In genomic region chr13:42048323-42048624, GRCh38 we compare ENCODE assay signal across 8 cellular contexts. TPM values are rescaled to one million over a fixed set of nuclear protein-coding genes. Genes with fewer than 3 reads are reported as not detected.
DNase-seq lines count a peak whose midpoint lies in the region; ATAC-seq and TF ChIP-seq lines count a peak whose summit lies in the region.

No MANE protein-coding gene starts in this region.

- no peaks in the 10 kb centered on the region for H3K9me3 ChIP-seq in ovary

- no peaks in the 10 kb centered on the region for H3K27me3 ChIP-seq in ovary

- TF ChIP-seq POLR2A in ovary (IDR thresholded peaks at IDR 0.05) = no peak

- peaks cover 17% of the 10 kb centered on the region for H3K27me3 Mint-ChIP-seq in T-helper 1 cell treated with Interleukin-12 subunit alpha and Interleukin-12 subunit beta and Interleukin-4 antibody, amounts not matched to agents 30 μg/mL and 1 μg/mL, for 36 hours (ENCODE audit: low read depth)

- H3K4me3 ChIP-seq in fibroblast of pulmonary artery (replicated peaks; ENCODE audit: low read depth, low read length) (peak overlapping the region; percentile 80), ovary (peak overlapping the region; percentile 78)

- peaks cover 5% of the 10 kb centered on the region for H3K36me3 Mint-ChIP-seq in T-helper 1 cell treated with Interleukin-12 subunit alpha and Interleukin-12 subunit beta and Interleukin-4 antibody, amounts not matched to agents 30 μg/mL and 1 μg/mL, for 36 hours (ENCODE audit: low read depth)

- no peak for DNase-seq in fibroblast of pulmonary artery (ENCODE audit: low read depth)
- DNase-seq in ovary = peak in 1 of 5 donors; percentile 25
- DNase-seq in pons (ENCODE audit: low spot score) = no peak
- DNase-seq in COLO668 (lab: John Stamatoyannopoulos, UW; ENCODE audit: unreplicated experiment) = no peak
- DNase-seq in globus pallidus (ENCODE audit: low spot score) = no peak

- peak overlapping the region; percentile 72 to 93 for H3K27ac ChIP-seq in ovary

- H3K4me3 Mint-ChIP-seq in T-helper 1 cell treated with Interleukin-12 subunit alpha and Interleukin-12 subunit beta and Interleukin-4 antibody, amounts not matched to agents 30 μg/mL and 1 μg/mL, for 36 hours = peak overlapping the region; percentile 88

- H3K4me1 ChIP-seq in ovary (ENCODE audit: insufficient read depth) = no peaks in the 10 kb centered on the region

- no peaks in the 10 kb centered on the region for H3K36me3 ChIP-seq in ovary

- 0 to 1% (median 0%) methylated on average over 18 to 24 of the region's 24 CpGs for WGBS in ovary, 3 donors

- no peak for TF ChIP-seq EP300 in ovary (IDR thresholded peaks at IDR 0.05)

- ATAC-seq in GM18520 (IDR thresholded peaks at IDR 0.05; ENCODE audit: unreplicated experiment) (peak; percentile 5), HG02870 (IDR thresholded peaks at IDR 0.05; ENCODE audit: unreplicated experiment) (peak; percentile 27)

- no peaks in the 10 kb centered on the region for H3K9me3 Mint-ChIP-seq in T-helper 1 cell treated with Interleukin-12 subunit alpha and Interleukin-12 subunit beta and Interleukin-4 antibody, amounts not matched to agents 30 μg/mL and 1 μg/mL, for 36 hours

- peak overlapping the region; percentile 68 for H3K27ac Mint-ChIP-seq in T-helper 1 cell treated with Interleukin-12 subunit alpha and Interleukin-12 subunit beta and Interleukin-4 antibody, amounts not matched to agents 30 μg/mL and 1 μg/mL, for 36 hours

- intact Hi-C loops in ovary (cut with DNase I) = loop anchor here in 2 of 4 donors (10.0 kb wide), 2 partner anchors 83 to 353 kb away; partner anchors contain the start of gene VWA8 (in 1 of the 2)

- peaks cover 16% of the 10 kb centered on the region for H3K4me1 Mint-ChIP-seq in T-helper 1 cell treated with Interleukin-12 subunit alpha and Interleukin-12 subunit beta and Interleukin-4 antibody, amounts not matched to agents 30 μg/mL and 1 μg/mL, for 36 hours (ENCODE audit: low read depth)

- no peak for TF ChIP-seq CTCF in fibroblast of pulmonary artery (IDR thresholded peaks at IDR 0.05; ENCODE audit: low read length, missing control alignments)
- TF ChIP-seq CTCF in ovary (IDR thresholded peaks at IDR 0.05) = no peak

RNA-seq across cellular contexts. Expression of gene DGKH, which starts 0.2 kb away (rescaled TPM):
- total RNA-seq in ovary = 10 to 100 TPM in 4 of 7 donors, 1 to 10 TPM in 3; 8.6 to 14.1 (median 11.5) TPM
- polyA plus RNA-seq in ovary = 1 to 10 TPM; 2.1 to 3.8 TPM
